In the genomic region with DNA sequence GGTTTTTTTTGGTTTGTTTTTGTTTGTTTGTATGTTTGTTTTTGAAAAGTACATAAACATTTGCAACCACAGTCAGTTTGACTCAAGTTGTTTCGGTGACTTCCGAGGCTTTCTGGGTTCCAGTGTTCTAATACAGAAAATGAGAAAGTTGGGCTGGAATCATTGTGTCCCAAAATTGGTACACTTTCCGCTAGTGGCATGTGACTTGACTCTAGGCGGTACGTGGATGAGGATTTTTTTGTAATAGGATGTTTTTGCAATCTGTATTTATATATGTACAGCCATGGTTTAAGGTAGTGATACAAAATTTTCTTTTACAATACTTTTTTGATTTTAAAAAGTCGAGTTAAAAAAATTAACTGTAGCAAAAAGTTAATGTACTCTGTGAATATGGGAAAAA, we compare ENCODE assay signal across 1 cellular context.
TF ChIP-seq lines count a peak whose summit lies in the region.

No MANE protein-coding gene starts in this region.

TF ChIP-seq in H1, 55 proteins besides CTCF, POLR2A, EP300 and RAD21 (continued from another document):
- no peak for TF ChIP-seq SP2 (IDR thresholded peaks at IDR 0.05; ENCODE audit: low read length)
- TF ChIP-seq, protein P1, sequence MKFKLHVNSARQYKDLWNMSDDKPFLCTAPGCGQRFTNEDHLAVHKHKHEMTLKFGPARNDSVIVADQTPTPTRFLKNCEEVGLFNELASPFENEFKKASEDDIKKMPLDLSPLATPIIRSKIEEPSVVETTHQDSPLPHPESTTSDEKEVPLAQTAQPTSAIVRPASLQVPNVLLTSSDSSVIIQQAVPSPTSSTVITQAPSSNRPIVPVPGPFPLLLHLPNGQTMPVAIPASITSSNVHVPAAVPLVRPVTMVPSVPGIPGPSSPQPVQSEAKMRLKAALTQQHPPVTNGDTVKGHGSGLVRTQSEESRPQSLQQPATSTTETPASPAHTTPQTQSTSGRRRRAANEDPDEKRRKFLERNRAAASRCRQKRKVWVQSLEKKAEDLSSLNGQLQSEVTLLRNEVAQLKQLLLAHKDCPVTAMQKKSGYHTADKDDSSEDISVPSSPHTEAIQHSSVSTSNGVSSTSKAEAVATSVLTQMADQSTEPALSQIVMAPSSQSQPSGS (IDR thresholded peaks at IDR 0.05; ENCODE audit: low read length) = no peak
- TF ChIP-seq, protein P2, sequence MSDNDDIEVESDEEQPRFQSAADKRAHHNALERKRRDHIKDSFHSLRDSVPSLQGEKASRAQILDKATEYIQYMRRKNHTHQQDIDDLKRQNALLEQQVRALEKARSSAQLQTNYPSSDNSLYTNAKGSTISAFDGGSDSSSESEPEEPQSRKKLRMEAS (IDR thresholded peaks at IDR 0.05) = no peak
- no peak for TF ChIP-seq CEBPB (IDR thresholded peaks at IDR 0.05; ENCODE audit: low read depth, low read length)
- no peak for TF ChIP-seq BRCA1 (IDR thresholded peaks at IDR 0.05; ENCODE audit: low read depth, low read length)
- TF ChIP-seq HDAC6 (IDR thresholded peaks at IDR 0.05; ENCODE audit: low read depth, low read length) = no peak
- TF ChIP-seq BCL11A (IDR thresholded peaks at IDR 0.05; ENCODE audit: low read depth in 2 of 2, low read length in 2 of 2) = no peak
- no peak for TF ChIP-seq JUN (IDR thresholded peaks at IDR 0.05; ENCODE audit: low read depth, low read length)
